Comparison of ENCODE assay signal across 12 cellular contexts in the genomic region with DNA sequence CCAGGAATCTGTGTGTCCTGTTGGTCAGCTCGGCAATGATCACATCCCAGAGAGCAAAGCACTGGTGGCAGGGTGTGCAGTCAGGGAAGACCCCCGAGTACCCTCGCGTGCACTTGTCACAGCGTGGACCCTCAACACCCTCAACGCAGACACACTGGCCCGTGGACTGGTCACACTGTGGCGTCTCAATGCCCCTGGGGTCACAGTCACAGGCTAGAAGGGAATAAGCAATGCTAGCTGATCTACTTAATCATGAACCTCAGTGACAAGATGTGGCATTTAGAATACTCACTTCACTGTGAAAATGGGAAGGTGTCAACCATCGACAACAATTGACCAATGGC. TPM values are rescaled to one million over a fixed set of nuclear protein-coding genes. Genes with fewer than 3 reads are reported as not detected.
DNase-seq lines count a peak whose midpoint lies in the region; ATAC-seq, FAIRE-seq and TF ChIP-seq lines count a peak whose summit lies in the region.
"Had no signal": no experiment of that assay in that cellular context is flagged by ENCODE, and none has a peak within 500 bp of the region (broad histone marks: within the 10 kb centered on the region; RNA-seq: fewer than 3 reads in every experiment).

No MANE protein-coding gene starts in this region.

- TF ChIP-seq RAD21 in K562 (CRISPR knock-in tag; conservative IDR thresholded peaks at IDR 0.05 in 1 of 2, IDR thresholded peaks at IDR 0.05 in 1 of 2), result no peak

- H3K36me3 ChIP-seq in GM23248 (ENCODE audit: low read depth) (peaks cover 46% of the 10 kb centered on the region), K562 (ENCODE audit: control insufficient read depth, insufficient read depth, low read length) (peaks cover 52% of the 10 kb centered on the region), kidney (ENCODE audit: control insufficient read depth in 1 of 2, insufficient read depth in 2 of 2, low read length in 2 of 2) (peaks cover 31 to 57% of the 10 kb centered on the region in 2 donors), skeletal muscle tissue (ENCODE audit: control insufficient read depth in 3 of 3, insufficient read depth in 3 of 3, low read length in 3 of 3) (peaks cover 8 to 26% (median 15%) of the 10 kb centered on the region in 3 donors), MG63 (peaks cover 14% of the 10 kb centered on the region)

- no peak for ATAC-seq in K562

- H3K9ac ChIP-seq in GM23248, result peak overlapping the region; percentile 66
- no peak overlapping the region for H3K9ac ChIP-seq in K562 (ENCODE audit: insufficient read depth in 1 of 2, low read depth in 2 of 2, low read length in 2 of 2)
- H3K9ac ChIP-seq in kidney (ENCODE audit: low read length in 2 of 2), result no peak overlapping the region
- no peak overlapping the region for H3K9ac ChIP-seq in skeletal muscle tissue (ENCODE audit: low read depth in 1 of 3, low read length in 3 of 3)

- CTCF ChIA-PET in K562 (lab: Yijun Ruan, JAX; ENCODE audit: low intra/inter-chr PET ratio), result no interaction called here

- H3K9me3 ChIP-seq in GM23248 (ENCODE audit: low read depth) (no peaks in the 10 kb centered on the region), K562 (replicated peaks; ENCODE audit: control insufficient read depth, insufficient read depth, low read depth, low read length) (no peaks in the 10 kb centered on the region), kidney (ENCODE audit: control insufficient read depth in 1 of 2, low read length in 2 of 2) (no peaks in the 10 kb centered on the region), skeletal muscle tissue (ENCODE audit: control insufficient read depth in 3 of 3, low read length in 3 of 3) (no peaks in the 10 kb centered on the region), MG63 (no peaks in the 10 kb centered on the region)

- TF ChIP-seq CTCF in K562 (IDR thresholded peaks at IDR 0.05 in 2 of 3, conservative IDR thresholded peaks at IDR 0.05 in 1 of 3; ENCODE audit: insufficient read depth in 2 of 3, low read depth in 1 of 3, low read length in 3 of 3) (no peak), kidney (IDR thresholded peaks at IDR 0.05; ENCODE audit: borderline replicate concordance, extremely low read depth, insufficient read depth) (no peak)

- intact Hi-C loops in K562 (cut with micrococcal nuclease) (no loop called here), kidney (cut with DNase I) (no loop called here)

- H3K9me1 ChIP-seq in K562 (ENCODE audit: control insufficient read depth, insufficient read depth, low read length), result no peaks in the 10 kb centered on the region

- peak overlapping the region; percentile 89 for H3K27ac ChIP-seq in GM23248
- H3K27ac ChIP-seq in K562 (ENCODE audit: extremely low read depth, low read depth, low read length), result no peak overlapping the region
- H3K27ac ChIP-seq in kidney (ENCODE audit: low read depth in 2 of 2, low read length in 2 of 2), result peak overlapping the region; percentile 7 to 61
- H3K27ac ChIP-seq in skeletal muscle tissue (ENCODE audit: low read depth, low read length), result peak overlapping the region; percentile 46

- peak overlapping the region; percentile 14 for H3K4me2 ChIP-seq in GM23248 (ENCODE audit: unreplicated experiment)
- no peak overlapping the region for H3K4me2 ChIP-seq in K562 (ENCODE audit: insufficient read depth, low read length)

- H3K4me1 ChIP-seq in GM23248 (ENCODE audit: insufficient read depth) (peaks cover 48% of the 10 kb centered on the region), K562 (replicated peaks in 1 of 2; ENCODE audit: control insufficient read depth in 2 of 2, insufficient read depth in 2 of 2, low read length in 2 of 2) (no peaks in the 10 kb centered on the region), kidney (ENCODE audit: control insufficient read depth in 1 of 2, insufficient read depth in 1 of 2, low read depth in 1 of 2, low read length in 2 of 2) (peaks cover 4 to 6% of the 10 kb centered on the region in 2 donors), skeletal muscle tissue (ENCODE audit: control insufficient read depth in 3 of 3, insufficient read depth in 3 of 3, low read length in 3 of 3) (peaks cover 24 to 35% (median 25%) of the 10 kb centered on the region in 3 donors)

- no peak for DNase-seq in GM23248
- no peak for DNase-seq in K562 (ENCODE audit: extremely low read depth in 1 of 4, low spot score in 3 of 4)
- no peak for DNase-seq in kidney
- DNase-seq in AG20443 (ENCODE audit: low spot score), result no peak
- DNase-seq in NCI-H524 (lab: John Stamatoyannopoulos, UW), result no peak
- no peak for DNase-seq in MG63
- no peak for DNase-seq in GM19240 (ENCODE audit: insufficient read length, low spot score)
- DNase-seq: activated naive CD4-positive, alpha-beta T cell treated with anti-CD3 and anti-CD28 coated beads, Interleukin-2, amount 10 ng/mL, durations not matched to agents 7 days and 5 days; immature natural killer cell; NCI-H748 treated with DMSO at 0.1 percent for 48 hours had no signal

- H3K4me3 ChIP-seq in GM23248, result no peak overlapping the region
- no peak overlapping the region for H3K4me3 ChIP-seq in K562
- H3K4me3 ChIP-seq in kidney (ENCODE audit: low read length in 2 of 2), result no peak overlapping the region
- H3K4me3 ChIP-seq in skeletal muscle tissue (ENCODE audit: low read length in 3 of 3), result no peak overlapping the region
- H3K4me3 ChIP-seq in MG63, result no peak overlapping the region

- TF ChIP-seq POLR2A in K562 (conservative IDR thresholded peaks at IDR 0.05), result no peak

- no peaks in the 10 kb centered on the region for H3K9me2 ChIP-seq in GM23248 (ENCODE audit: insufficient read depth)

- H3K27me3 ChIP-seq in GM23248 (replicated peaks; ENCODE audit: insufficient read depth), result no peaks in the 10 kb centered on the region
- no peaks in the 10 kb centered on the region for H3K27me3 ChIP-seq in K562 (ENCODE audit: control insufficient read depth in 2 of 2, insufficient read depth in 2 of 2, low read length in 2 of 2)
- no peaks in the 10 kb centered on the region for H3K27me3 ChIP-seq in skeletal muscle tissue (ENCODE audit: control insufficient read depth in 3 of 3, insufficient read depth in 3 of 3, low read length in 3 of 3)
- H3K27me3 ChIP-seq in MG63, result no peaks in the 10 kb centered on the region

- H2AFZ ChIP-seq in GM23248 (no peak overlapping the region), K562 (ENCODE audit: low read depth, low read length) (no peak overlapping the region)

- in situ Hi-C loops in GM23248 (cut with MboI) (no loop called here), K562 (cut with MboI) (no loop called here)

- FAIRE-seq in K562 (lab: Jason Lieb, UNC), result no peak
- FAIRE-seq in kidney (lab: Jason Lieb, UNC), result no peak
- FAIRE-seq: colon had no signal

- peaks cover 73% of the 10 kb centered on the region for H3F3A ChIP-seq in GM23248 (ENCODE audit: insufficient read depth)

- H4K20me1 ChIP-seq in GM23248 (ENCODE audit: insufficient read depth) (no peaks in the 10 kb centered on the region), K562 (replicated peaks; ENCODE audit: control insufficient read depth, insufficient read depth, low read length) (no peaks in the 10 kb centered on the region)

- 62 to 71% methylated on average over 9 of the region's 9 CpGs for WGBS in GM23248 (ENCODE audit: low coverage in 1 of 2, low lambda C conversion rate in 2 of 2, missing lambda C conversion rate in 2 of 2), 2 experiments
- WGBS in K562 (ENCODE audit: insufficient coverage, low coverage, missing lambda C conversion rate), result 97% methylated on average over 9 of the region's 9 CpGs

- H3K79me2 ChIP-seq in GM23248 (ENCODE audit: insufficient read depth) (0 out of 2 replicates have a peak, but pooled peaks cover 11% of the 10 kb centered on the region), K562 (ENCODE audit: control insufficient read depth, insufficient read depth, low read length) (no peaks in the 10 kb centered on the region)

- POLR2A ChIA-PET in K562 (lab: Yijun Ruan, JAX), result no interaction called here

- no TSS peak for BruUV-seq in K562 (replicated peaks; lab: Mats Ljungman, UMichigan)

- no peak for TF ChIP-seq EP300 in K562 (IDR thresholded peaks at IDR 0.05; ENCODE audit: low read length)

TF ChIP-seq in K562, 482 proteins besides CTCF, POLR2A, EP300 and RAD21:
- TF ChIP-seq CBFB (CRISPR knock-in tag; IDR thresholded peaks at IDR 0.05) (0 out of 2 replicates have a peak, but pooled peaks have one; percentile 22), JUND (IDR thresholded peaks at IDR 0.05; ENCODE audit: borderline replicate concordance, low read depth, low read length) (no peak), JUND (tag; IDR thresholded peaks at IDR 0.05; ENCODE audit: borderline replicate concordance, low read depth, low read length) (no peak), RBM39 (optimal IDR thresholded peaks at IDR 0.05; ENCODE audit: low read depth, low read length) (no peak), MIER1 (IDR thresholded peaks at IDR 0.05; ENCODE audit: low read depth) (no peak), IRF2 (CRISPR knock-in tag; IDR thresholded peaks at IDR 0.05) (peak; percentile 75; the same call in 1 of the 2 replicates)

RNA-seq across cellular contexts. Expression of gene DLD, which starts 49.1 kb away (rescaled TPM):
- total RNA-seq in GM23248 (2014; rRNA removed; shearing (Covaris generic)), result 80.1 and 84.5 TPM in 2 replicates
- 97.1 and 99.4 TPM in 2 replicates for polyA plus RNA-seq in GM23248 (2016; fragmentation: Nextera tagmentation; extraction: Ambion mirVana)
- 145 and 414 TPM in 2 replicates for total RNA-seq in K562 (2011; cell fraction: chromatin; rRNA removed; ENCODE audit: low replicate concordance)
- 52.5 and 60.0 TPM in 2 replicates for total RNA-seq in K562 (2011; cell fraction: nucleolus; rRNA removed)
- 116 and 161 TPM in 2 replicates for total RNA-seq in K562 (2011; cell fraction: nucleoplasm; rRNA removed)
- total RNA-seq in K562 (2014; rRNA removed), result 128 and 130 TPM in 2 replicates
- total RNA-seq in K562 (2014; rRNA removed; fragmentation: Illumina TruSeq; extraction: Trizol), result 192 and 248 TPM in 2 replicates
- total RNA-seq in K562 (2015; rRNA removed; fragmentation: Illumina TruSeq; extraction: Trizol), result 138 and 155 TPM in 2 replicates
- total RNA-seq in K562 (2021), result 190 and 201 TPM in 2 replicates
- 269 and 357 TPM in 2 replicates for polyA plus RNA-seq in K562 (2011; rRNA removed)
- 144 and 306 TPM in 2 replicates for polyA plus RNA-seq in K562 (2011; cell fraction: cytosol; rRNA removed)
- polyA plus RNA-seq in K562 (2011; cell fraction: nucleus; rRNA removed), result 65.1 and 120 TPM in 2 replicates
- polyA plus RNA-seq in K562 (2012), result 223 and 282 TPM in 2 replicates
- 553 and 639 TPM in 2 replicates for polyA plus RNA-seq in K562 (2014; fragmentation: Illumina TruSeq; extraction: Trizol)
- polyA plus RNA-seq in K562 (2014; fragmentation: Nextera tagmentation; extraction: Ambion mirVana), result 100 to 1,000 TPM; 406 to 588 TPM
- 230 and 247 TPM in 2 replicates for polyA plus RNA-seq in K562 (2014; rRNA removed)
- polyA minus RNA-seq in K562 (2011; rRNA and poly(A)+ RNA removed), result 509 and 557 TPM in 2 replicates
- 79.4 and 89.1 TPM in 2 replicates for polyA minus RNA-seq in K562 (2011; cell fraction: cytosol; rRNA and poly(A)+ RNA removed)
- 57.2 and 97.5 TPM in 2 replicates for polyA minus RNA-seq in K562 (2011; cell fraction: nucleus; rRNA and poly(A)+ RNA removed)
- 78.6 TPM for total RNA-seq in kidney
- 153 TPM for polyA plus RNA-seq in kidney (ENCODE audit: insufficient read depth, low read depth, low replicate concordance)
- 69.4 TPM for total RNA-seq in skeletal muscle tissue
- 8.7 and 44.3 TPM in 2 replicates for total RNA-seq in MG63 (2014; rRNA removed; shearing (Covaris generic); ENCODE audit: low replicate concordance)
